ENCODE assay signal across 1 cellular context in the genomic region with DNA sequence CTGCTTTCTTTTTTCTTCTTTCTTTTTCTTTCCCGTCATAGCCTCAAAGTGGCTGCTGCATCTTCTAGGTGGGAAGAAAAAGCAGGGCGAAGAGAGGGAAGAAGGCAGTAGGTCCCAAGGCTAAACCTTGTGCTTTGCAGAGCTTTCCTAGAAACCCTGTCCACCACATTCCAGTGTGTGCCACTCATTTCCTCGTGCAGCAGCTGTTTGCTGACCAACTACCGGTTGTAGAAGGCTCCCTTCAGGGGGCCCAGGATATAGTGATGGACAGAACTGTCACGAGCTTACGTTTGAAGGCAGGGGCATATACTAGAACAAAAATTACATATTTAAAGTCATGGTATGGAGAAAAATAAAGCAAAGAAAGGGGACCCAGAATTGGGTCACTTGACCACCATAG.
TF ChIP-seq lines count a peak whose summit lies in the region.

No MANE protein-coding gene starts in this region.

TF ChIP-seq in IMR-90, 13 proteins besides CTCF, POLR2A, EP300 and RAD21:
- TF ChIP-seq MAZ (IDR thresholded peaks at IDR 0.05; ENCODE audit: borderline replicate concordance, low read depth, low read length) (no peak), BHLHE40 (IDR thresholded peaks at IDR 0.05; ENCODE audit: low read depth, low read length) (peak; percentile 83)
